8 cellular contexts compared by ENCODE assay signal in genomic region chr10:112137381-112137987, GRCh38. TPM values are rescaled to one million over a fixed set of nuclear protein-coding genes. Genes with fewer than 3 reads are reported as not detected.
DNase-seq lines count a peak whose midpoint lies in the region; ATAC-seq and TF ChIP-seq lines count a peak whose summit lies in the region.

No MANE protein-coding gene starts in this region.

- no peaks in the 10 kb centered on the region for H3K36me3 ChIP-seq in mucosa of descending colon (ENCODE audit: low read depth)

- no peaks in the 10 kb centered on the region for H3K9me3 ChIP-seq in mucosa of descending colon

- H3K27ac Mint-ChIP-seq in endothelial cell (ENCODE audit: unreplicated experiment): no peak overlapping the region

- peaks cover 10% of the 10 kb centered on the region for H3K27me3 Mint-ChIP-seq in endothelial cell (ENCODE audit: unreplicated experiment)

- peak; percentile 51 for DNase-seq in SIG-M5 treated with dmso at 0.1 percent for 504 hours (lab: John Stamatoyannopoulos, UW; ENCODE audit: unreplicated experiment)
- DNase-seq in SIG-M5 (lab: John Stamatoyannopoulos, UW): no peak
- peak; percentile 10 for DNase-seq in NCI-H748 treated with DMSO at 0.1 percent for 48 hours (lab: John Stamatoyannopoulos, UW)
- peak; percentile 83 for DNase-seq in activated CD8-positive, alpha-beta memory T cell treated with anti-CD3 and anti-CD28 coated beads for 24 hours
- DNase-seq in endothelial cell (ENCODE audit: low spot score): peak; percentile 94
- DNase-seq in mucosa of descending colon: peak; percentile 60 to 86 (median 80)
- peak; percentile 86 for DNase-seq in stimulated activated CD8-positive, alpha-beta memory T cell treated with anti-CD3 and anti-CD28 coated beads, Interleukin-4, amount 100 ng/mL, for 48 hours

- intact Hi-C loops in mucosa of descending colon (cut with DNase I, micrococcal nuclease): loop anchor here in 1 of 2 donors (10.0 kb wide), 1 partner anchor 383 kb away; no protein-coding TSS in a partner anchor

- ATAC-seq in HG03097 (IDR thresholded peaks at IDR 0.05; ENCODE audit: low FRiP score, unreplicated experiment) (peak; percentile 48), mucosa of descending colon (peak; percentile 78)

- peaks cover 2% of the 10 kb centered on the region for H3K4me1 Mint-ChIP-seq in endothelial cell (ENCODE audit: unreplicated experiment)

- H3K36me3 Mint-ChIP-seq in endothelial cell (ENCODE audit: low read depth, unreplicated experiment): peaks cover 4% of the 10 kb centered on the region

- no peak overlapping the region for H3K4me3 Mint-ChIP-seq in endothelial cell (ENCODE audit: unreplicated experiment)

- no peaks in the 10 kb centered on the region for H3K9me3 Mint-ChIP-seq in endothelial cell (ENCODE audit: unreplicated experiment)

- no peak overlapping the region for H3K4me3 ChIP-seq in mucosa of descending colon

- TF ChIP-seq CTCF in endothelial cell (IDR thresholded peaks at IDR 0.05; ENCODE audit: unreplicated experiment) (peak; percentile 90), mucosa of descending colon (IDR thresholded peaks at IDR 0.05) (peak; percentile 90)

- no peaks in the 10 kb centered on the region for H3K4me1 ChIP-seq in mucosa of descending colon (ENCODE audit: low read depth)

RNA-seq across cellular contexts. Expression of gene GPAM, which starts 46.1 kb away (rescaled TPM):
- total RNA-seq in endothelial cell (ENCODE audit: unreplicated experiment) (11.5 TPM), mucosa of descending colon (10 to 100 TPM in 1 of 3 donors, 1 to 10 TPM in 2; 5.8 to 15.5 (median 9.8) TPM)
